In the genomic region with DNA sequence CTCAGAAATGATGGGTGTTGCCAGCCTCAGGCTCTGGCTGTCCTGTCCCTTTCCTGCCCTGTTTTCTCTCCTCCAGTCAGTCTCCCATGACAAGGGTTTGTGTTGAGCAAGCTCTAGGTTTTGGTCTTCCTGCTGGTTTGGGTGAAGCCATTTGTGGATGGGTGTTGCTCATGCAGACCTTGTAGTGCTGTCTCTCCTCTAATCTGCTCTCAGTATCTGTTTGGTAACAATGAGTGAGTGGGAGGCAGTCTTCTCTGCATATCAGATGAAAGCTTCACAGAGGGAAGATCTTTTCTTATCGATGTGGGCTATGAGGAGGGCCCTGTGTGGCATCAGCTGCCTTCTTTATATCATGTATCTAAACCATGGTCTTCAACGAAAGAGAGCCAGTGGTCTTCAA, we compare ENCODE assay signal across 25 cellular contexts. TPM values are rescaled to one million over a fixed set of nuclear protein-coding genes. Genes with fewer than 3 reads are reported as not detected.
"Had no signal": no experiment of that assay in that cellular context is flagged by ENCODE, and none has a peak within 500 bp of the region (broad histone marks: within the 10 kb centered on the region; RNA-seq: fewer than 3 reads in every experiment).

No MANE protein-coding gene starts in this region.

- H3K36me3 ChIP-seq: SJSA1 had no signal

- H3K27me3 ChIP-seq: SJSA1 had no signal

- H3K4me3 ChIP-seq: SJSA1, SK-N-MC had no signal

- H3K27ac ChIP-seq: HL-60, SJSA1, SK-N-MC had no signal

- DNase-seq: KBM-7, MV-4-11, NCI-H1092, NCI-H1105 treated with DMSO at 0.1 percent for 48 hours, NCI-H1417 treated with DMSO at 0.1 percent for 48 hours, NCI-H146, NCI-H1694 treated with DMSO at 0.1 percent for 48 hours, NCI-H1930, NCI-H2081, NCI-H2107, NCI-H2227 treated with DMSO at 0.1 percent for 48 hours, NCI-H524, NCI-H526 treated with DMSO at 0.1 percent for 48 hours, NCI-H748 treated with DMSO at 0.1 percent for 48 hours, Right ventricle myocardium superior, RPMI8226, SIG-M5 had no signal

- H3K9me3 ChIP-seq: SJSA1 had no signal

- FAIRE-seq: HTR-8/SVneo, RCC 7860 had no signal

- H3K4me1 ChIP-seq: SJSA1 had no signal

RNA-seq across cellular contexts. Expression of a gene that starts 3.6 kb away (rescaled TPM):
- total RNA-seq: LHCN-M2, MCF 10A, NCI-H460, SJSA1 had no signal
